8 cellular contexts compared by ENCODE assay signal in the genomic region with DNA sequence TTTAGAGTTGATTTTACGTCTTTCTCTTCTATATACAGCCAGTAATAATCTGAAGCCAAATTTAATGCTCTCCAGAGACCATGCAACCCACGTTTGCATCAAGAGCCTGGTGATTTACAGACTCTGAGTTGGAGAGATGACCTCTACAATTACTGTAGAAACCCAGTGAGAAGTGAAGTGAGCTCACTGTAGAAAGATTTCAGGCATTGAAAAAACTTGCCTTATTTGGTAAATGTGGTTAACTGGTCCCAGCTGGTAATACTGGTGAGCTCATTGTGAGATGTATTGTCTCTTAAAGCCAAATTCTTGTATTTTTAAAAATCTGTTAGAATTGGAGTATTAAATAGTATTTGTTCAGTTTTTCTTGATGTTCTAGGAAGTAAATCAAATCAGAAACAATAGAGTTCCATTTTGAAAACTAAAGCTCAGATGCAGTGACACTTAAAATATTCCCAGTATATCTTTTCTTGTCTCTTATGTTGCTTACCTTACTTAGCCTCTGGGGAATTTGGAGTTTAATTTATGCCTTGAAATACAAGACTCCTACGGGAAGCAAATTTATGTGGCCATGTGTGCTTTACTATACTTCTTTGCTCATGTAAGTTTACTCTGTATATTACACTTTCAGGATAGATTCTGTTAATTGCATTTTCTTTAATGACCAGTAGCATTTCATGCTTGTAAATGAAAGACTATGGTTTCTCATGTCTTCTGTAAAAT.
DNase-seq lines count a peak whose midpoint lies in the region; ATAC-seq and TF ChIP-seq lines count a peak whose summit lies in the region.

No MANE protein-coding gene starts in this region.

- H3K4me1 ChIP-seq in mesenchymal stem cell (ENCODE audit: control insufficient read depth, insufficient read depth, low read depth, low read length): peaks cover 12% of the 10 kb centered on the region

- H4K8ac ChIP-seq in mesenchymal stem cell (ENCODE audit: low read length): no peak overlapping the region

- H4K91ac ChIP-seq in mesenchymal stem cell (ENCODE audit: low read length): no peak overlapping the region

- H2BK120ac ChIP-seq in mesenchymal stem cell (ENCODE audit: low read depth, low read length): no peak overlapping the region

- H2AK5ac ChIP-seq in mesenchymal stem cell (ENCODE audit: low read length, severe bottlenecking): no peak overlapping the region

- peaks cover 12% of the 10 kb centered on the region for H3K79me1 ChIP-seq in mesenchymal stem cell (replicated peaks; ENCODE audit: low read length, poor library complexity, severe bottlenecking)

- no peak overlapping the region for H3K18ac ChIP-seq in mesenchymal stem cell (ENCODE audit: low read depth in 1 of 2, low read length in 2 of 2)

- in situ Hi-C loops in astrocyte of the cerebellum (cut with HindIII; ENCODE audit: low sequenced_read_pairs): no loop called here

- H2BK15ac ChIP-seq in mesenchymal stem cell (ENCODE audit: low read depth, poor library complexity, severe bottlenecking): no peak overlapping the region

- no peak overlapping the region for H3K14ac ChIP-seq in mesenchymal stem cell (ENCODE audit: low read length in 2 of 2)

- H3K4me3 ChIP-seq in astrocyte of the cerebellum (ENCODE audit: low read depth, low read length): no peak overlapping the region
- H3K4me3 ChIP-seq in mesenchymal stem cell (ENCODE audit: insufficient read depth in 1 of 2, low read depth in 1 of 2, low read length in 2 of 2): peak overlapping the region in 1 of 2 experiments; percentile 27

- H3K27me3 ChIP-seq in mesenchymal stem cell (ENCODE audit: control insufficient read depth in 1 of 2, insufficient read depth in 1 of 2, low read length in 2 of 2): no peaks in the 10 kb centered on the region

- ATAC-seq in GM18511 (IDR thresholded peaks at IDR 0.05; ENCODE audit: unreplicated experiment) (peak; percentile 84), HG02981 (IDR thresholded peaks at IDR 0.05; ENCODE audit: unreplicated experiment) (peak; percentile 78)

- no peak overlapping the region for H2BK12ac ChIP-seq in mesenchymal stem cell (ENCODE audit: low read length in 2 of 2)

- TF ChIP-seq CTCF in astrocyte of the cerebellum (IDR thresholded peaks at IDR 0.05; ENCODE audit: low read depth, low read length, missing control alignments): no peak

- H3K36me3 ChIP-seq in mesenchymal stem cell (ENCODE audit: control insufficient read depth in 1 of 2, insufficient read depth in 2 of 2, low read depth in 1 of 2, low read length in 2 of 2): no peaks in the 10 kb centered on the region

- H2BK5ac ChIP-seq in mesenchymal stem cell (ENCODE audit: low read depth, low read length, poor library complexity, severe bottlenecking): peak overlapping the region; percentile 98

- no peak overlapping the region for H3K4me2 ChIP-seq in mesenchymal stem cell (ENCODE audit: low read length, poor library complexity, severe bottlenecking)

- H3K27ac ChIP-seq in mesenchymal stem cell (ENCODE audit: low read length, poor library complexity, severe bottlenecking): peak overlapping the region; percentile 100

- H3K9ac ChIP-seq in mesenchymal stem cell (ENCODE audit: low read length): peak overlapping the region; percentile 91

- H3K23ac ChIP-seq in mesenchymal stem cell (ENCODE audit: low read length in 2 of 2): no peak overlapping the region

- H3K9me3 ChIP-seq in mesenchymal stem cell (ENCODE audit: control insufficient read depth, low read length): no peaks in the 10 kb centered on the region

- WGBS in mesenchymal stem cell: 0% methylated on average over 1 of the region's 3 CpGs

- no peak overlapping the region for H3K4ac ChIP-seq in mesenchymal stem cell (ENCODE audit: low read depth in 1 of 2, low read length in 2 of 2)

- peak; percentile 97 for DNase-seq in astrocyte of the cerebellum (ENCODE audit: low read depth)
- peak; percentile 95 for DNase-seq in mesenchymal stem cell
- DNase-seq in inferior parietal cortex (ENCODE audit: extremely low spot score): no peak
- no peak for DNase-seq in activated gamma-delta T cell (lab: John Stamatoyannopoulos, UW)
- no peak for DNase-seq in pons (ENCODE audit: low spot score)
- DNase-seq in hippocampal formation (lab: John Stamatoyannopoulos, UW): no peak

- H2AFZ ChIP-seq in mesenchymal stem cell (ENCODE audit: low read depth, low read length): no peak overlapping the region

Comparison
In these comparisons a context has a peak if more than half of its experiments do, and no peak if none do; other contexts are left out.
1. DNase-seq: peak in astrocyte of the cerebellum (single experiment) and mesenchymal stem cell (single experiment); none in inferior parietal cortex (single experiment), activated gamma-delta T cell (single experiment), pons (single experiment) and hippocampal formation (0 of 2).